In genomic region chr11:65611758-65612603, GRCh38 we compare ENCODE assay signal across 9 cellular contexts. TPM values are rescaled to one million over a fixed set of nuclear protein-coding genes. Genes with fewer than 3 reads are reported as not detected.
DNase-seq lines count a peak whose midpoint lies in the region; ATAC-seq and TF ChIP-seq lines count a peak whose summit lies in the region.
"Had no signal": no experiment of that assay in that cellular context is flagged by ENCODE, and none has a peak within 500 bp of the region (broad histone marks: within the 10 kb centered on the region; RNA-seq: fewer than 3 reads in every experiment).

No MANE protein-coding gene starts in this region.

- H3K27me3 ChIP-seq in lower lobe of right lung (ENCODE audit: low read depth) (no peaks in the 10 kb centered on the region), thyroid gland (no peaks in the 10 kb centered on the region)

- H3K27me3 Mint-ChIP-seq in activated CD8-positive, alpha-beta memory T cell treated with anti-CD3 and anti-CD28 coated beads, Interleukin-2, amount 10 ng/mL, durations not matched to agents 7 days and 5 days = no peaks in the 10 kb centered on the region

- H3K4me1 Mint-ChIP-seq in activated CD8-positive, alpha-beta memory T cell treated with anti-CD3 and anti-CD28 coated beads, Interleukin-2, amount 10 ng/mL, durations not matched to agents 7 days and 5 days = peaks cover 47% of the 10 kb centered on the region

- H3K36me3 Mint-ChIP-seq in activated CD8-positive, alpha-beta memory T cell treated with anti-CD3 and anti-CD28 coated beads, Interleukin-2, amount 10 ng/mL, durations not matched to agents 7 days and 5 days = peaks cover 22% of the 10 kb centered on the region

- no peak for DNase-seq in activated CD8-positive, alpha-beta memory T cell treated with anti-CD3 and anti-CD28 coated beads, Interleukin-2, amount 10 ng/mL, durations not matched to agents 7 days and 5 days
- DNase-seq in activated CD8-positive, alpha-beta memory T cell treated with anti-CD3 and anti-CD28 coated beads, Interleukin-2, amount 50 U/mL, for 4 hours = no peak
- DNase-seq in astrocyte of the hippocampus (ENCODE audit: low read depth, low spot score) (peak; percentile 48), lower lobe of right lung (no peak), thyroid gland (no peak), SKM-1 (lab: John Stamatoyannopoulos, UW; ENCODE audit: unreplicated experiment) (no peak), AG08396 (ENCODE audit: low spot score) (no peak), cerebellar cortex (ENCODE audit: low spot score) (no peak)

- TF ChIP-seq POLR2A in thyroid gland (IDR thresholded peaks at IDR 0.05) = no peak

- CTCF ChIA-PET in activated CD8-positive, alpha-beta memory T cell treated with anti-CD3 and anti-CD28 coated beads, Interleukin-2, amount 10 ng/mL, durations not matched to agents 7 days and 5 days (lab: Charles Lee) = interaction anchor here (1.1 to 4.3 kb wide), 8 partner anchors 14 to 168 kb away, joined by 3 to 34 read pairs (median 4); partner anchors contain the start of gene SIPA1

- no peak for ATAC-seq in activated CD8-positive, alpha-beta memory T cell treated with anti-CD3 and anti-CD28 coated beads, Interleukin-2, amount 10 ng/mL, durations not matched to agents 7 days and 5 days
- ATAC-seq in lower lobe of right lung = no peak

- intact Hi-C loops in lower lobe of right lung (cut with DNase I) (no loop called here), thyroid gland (cut with DNase I) (no loop called here)

- no peaks in the 10 kb centered on the region for H3K9me3 ChIP-seq in lower lobe of right lung
- no peaks in the 10 kb centered on the region for H3K9me3 ChIP-seq in thyroid gland

- H3K4me3 Mint-ChIP-seq in activated CD8-positive, alpha-beta memory T cell treated with anti-CD3 and anti-CD28 coated beads, Interleukin-2, amount 10 ng/mL, durations not matched to agents 7 days and 5 days = peak overlapping the region; percentile 85

- H3K27ac ChIP-seq in lower lobe of right lung (peak overlapping the region; percentile 95), thyroid gland (peak overlapping the region in 2 of 3 donors; percentile 46 to 90)
- H3K27ac ChIP-seq: epithelial cell of prostate had no signal

- WGBS in thyroid gland, 2 donors = 65 to 80% methylated on average over 10 to 12 of the region's 12 CpGs

- peak overlapping the region; percentile 64 for H3K27ac Mint-ChIP-seq in activated CD8-positive, alpha-beta memory T cell treated with anti-CD3 and anti-CD28 coated beads, Interleukin-2, amount 10 ng/mL, durations not matched to agents 7 days and 5 days

- no peak for TF ChIP-seq CTCF in lower lobe of right lung (IDR thresholded peaks at IDR 0.05)
- TF ChIP-seq CTCF in thyroid gland (IDR thresholded peaks at IDR 0.05) = no peak

- H3K36me3 ChIP-seq in lower lobe of right lung (peaks cover 48% of the 10 kb centered on the region), thyroid gland (no peaks in the 10 kb centered on the region)

- H3K4me3 ChIP-seq in lower lobe of right lung = peak overlapping the region; percentile 95
- H3K4me3 ChIP-seq in thyroid gland (replicated peaks in 1 of 3) = peak overlapping the region in 1 of 3 donors; percentile 77

- no peaks in the 10 kb centered on the region for H3K9me3 Mint-ChIP-seq in activated CD8-positive, alpha-beta memory T cell treated with anti-CD3 and anti-CD28 coated beads, Interleukin-2, amount 10 ng/mL, durations not matched to agents 7 days and 5 days (ENCODE audit: low read depth)

- H3K4me1 ChIP-seq in lower lobe of right lung (peaks cover 67% of the 10 kb centered on the region), thyroid gland (peaks cover 34 to 57% of the 10 kb centered on the region in 2 donors)

RNA-seq across cellular contexts. Expression of gene MAP3K11, which starts 2.0 kb away (rescaled TPM):
- total RNA-seq in activated CD8-positive, alpha-beta memory T cell treated with anti-CD3 and anti-CD28 coated beads, Interleukin-2, amount 10 ng/mL, durations not matched to agents 7 days and 5 days = 10 to 100 TPM; 71.0 to 73.3 TPM
- total RNA-seq in lower lobe of right lung (113 TPM), thyroid gland (10 to 100 TPM; 43.1 to 67.8 (median 51.3) TPM)

RNA-seq across cellular contexts. Expression of gene PCNX3, which starts 3.6 kb away (rescaled TPM):
- 10 to 100 TPM; 54.9 to 57.1 TPM for total RNA-seq in activated CD8-positive, alpha-beta memory T cell treated with anti-CD3 and anti-CD28 coated beads, Interleukin-2, amount 10 ng/mL, durations not matched to agents 7 days and 5 days
- total RNA-seq in lower lobe of right lung (32.4 TPM), thyroid gland (10 to 100 TPM; 18.9 to 54.2 (median 47.0) TPM)

RNA-seq across cellular contexts. Expression of gene KCNK7, which starts 16.4 kb away (rescaled TPM):
- 1 to 10 TPM in 1 of 2 experiments, under 1 TPM in 1; 0.80 to 1.1 TPM for total RNA-seq in activated CD8-positive, alpha-beta memory T cell treated with anti-CD3 and anti-CD28 coated beads, Interleukin-2, amount 10 ng/mL, durations not matched to agents 7 days and 5 days
- total RNA-seq in lower lobe of right lung = 1.7 TPM
- total RNA-seq in thyroid gland = 1 to 10 TPM in 1 of 4 donors, not detected in 3; 1.2 TPM

RNA-seq across cellular contexts. Expression of gene SIPA1, which starts 25.9 kb away (rescaled TPM):
- total RNA-seq in activated CD8-positive, alpha-beta memory T cell treated with anti-CD3 and anti-CD28 coated beads, Interleukin-2, amount 10 ng/mL, durations not matched to agents 7 days and 5 days = 100 to 1,000 TPM; 188 to 267 TPM
- total RNA-seq in lower lobe of right lung (102 TPM), thyroid gland (10 to 100 TPM; 19.2 to 40.6 (median 32.7) TPM)

RNA-seq across cellular contexts. Expression of gene EHBP1L1, which starts 36.1 kb away (rescaled TPM):
- 100 to 1,000 TPM; 138 to 140 TPM for total RNA-seq in activated CD8-positive, alpha-beta memory T cell treated with anti-CD3 and anti-CD28 coated beads, Interleukin-2, amount 10 ng/mL, durations not matched to agents 7 days and 5 days
- total RNA-seq in lower lobe of right lung (110 TPM), thyroid gland (10 to 100 TPM in 2 of 4 donors, 1 to 10 TPM in 2; 8.6 to 18.8 (median 12.0) TPM)
